In the genomic region with DNA sequence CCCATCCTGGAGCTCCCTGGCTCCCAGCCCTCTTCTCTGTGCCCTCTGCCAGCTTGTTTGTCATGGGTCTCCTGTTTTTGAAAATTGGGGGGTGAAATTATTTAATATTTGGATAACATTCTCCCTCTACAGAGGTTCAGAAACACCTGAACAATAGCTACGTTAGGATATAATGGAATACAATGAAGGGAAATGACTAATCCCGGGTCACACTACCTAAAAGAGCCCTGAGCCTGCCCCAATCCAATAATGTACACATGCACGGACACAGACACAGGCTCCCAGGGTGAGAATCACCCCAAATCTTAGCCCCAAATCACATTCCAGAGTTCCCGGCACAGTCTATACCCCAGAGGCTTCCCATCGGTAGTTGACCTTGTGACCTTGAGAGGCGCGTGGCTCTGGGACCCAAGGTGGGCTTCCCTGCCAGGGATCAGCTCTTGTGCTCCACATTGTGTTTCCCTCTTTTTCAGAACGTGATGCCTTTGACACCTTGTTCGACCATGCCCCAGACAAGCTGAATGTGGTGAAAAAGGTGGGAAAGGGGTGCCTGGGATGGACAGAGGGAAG, we compare ENCODE assay signal across 14 cellular contexts.
A peak's percentile ranks its signal among the peaks of the same experiment; 100 is the strongest.
DNase-seq lines count a peak whose midpoint lies in the region; ATAC-seq and TF ChIP-seq lines count a peak whose summit lies in the region.
"Had no signal": no experiment of that assay in that cellular context is flagged by ENCODE, and none has a peak within 500 bp of the region (broad histone marks: within the 10 kb centered on the region; RNA-seq: fewer than 3 reads in every experiment).

No MANE protein-coding gene starts in this region.

- H3K9me3 Mint-ChIP-seq in MCF 10A (ENCODE audit: unreplicated experiment), result no peaks in the 10 kb centered on the region
- H3K9me3 Mint-ChIP-seq: CD8-positive, alpha-beta T cell had no signal

- H3K4me2 ChIP-seq in trophoblast cell (ENCODE audit: low read length), result no peak overlapping the region
- H3K4me2 ChIP-seq: BLaER1 treated with 17β-estradiol and CSF1 and Interleukin-3, amounts not matched to agents 10 nM and 100 nM had no signal

- H4K12ac ChIP-seq in trophoblast cell (ENCODE audit: low read depth, low read length), result no peak overlapping the region

- H3K4me1 ChIP-seq in trophoblast cell (ENCODE audit: control insufficient read depth in 1 of 2, insufficient read depth in 2 of 2, low read length in 2 of 2) (peaks cover 23 to 35% of the 10 kb centered on the region in 2 experiments), heart right ventricle (peaks cover 0 to 28% (median 0%) of the 10 kb centered on the region in 9 donors)
- H3K4me1 ChIP-seq: BLaER1 treated with 17β-estradiol and CSF1 and Interleukin-3, amounts not matched to agents 10 nM and 100 nM; HAP-1 had no signal

- H3K79me1 ChIP-seq in trophoblast cell (ENCODE audit: low read length), result peaks cover 26% of the 10 kb centered on the region

- H3K4me1 Mint-ChIP-seq in MCF 10A (ENCODE audit: insufficient read depth, unreplicated experiment), result no peaks in the 10 kb centered on the region
- H3K4me1 Mint-ChIP-seq: B cell had no signal

- no peak overlapping the region for H3K14ac ChIP-seq in trophoblast cell (ENCODE audit: low read length)

- H2BK120ac ChIP-seq in trophoblast cell (ENCODE audit: insufficient read depth, low read length, poor library complexity), result peak overlapping the region; percentile 25

- ATAC-seq in GM21786 (IDR thresholded peaks at IDR 0.05; ENCODE audit: unreplicated experiment) (no peak), heart right ventricle (no peak)
- ATAC-seq: CD8-positive, alpha-beta T cell had no signal

- H3K79me2 ChIP-seq in trophoblast cell (ENCODE audit: control insufficient read depth, insufficient read depth, low read length, poor library complexity), result peaks cover 5% of the 10 kb centered on the region

- H3K27me3 ChIP-seq in trophoblast cell (ENCODE audit: insufficient read depth, low read length) (no peaks in the 10 kb centered on the region), heart right ventricle (no peaks in the 10 kb centered on the region)
- H3K27me3 ChIP-seq: BLaER1 treated with 17β-estradiol and CSF1 and Interleukin-3, amounts not matched to agents 10 nM and 100 nM had no signal

- no peak overlapping the region for H4K8ac ChIP-seq in trophoblast cell (ENCODE audit: low read depth, low read length)

- H2AFZ ChIP-seq in trophoblast cell (ENCODE audit: insufficient read depth, low read length, poor library complexity), result no peak overlapping the region

- no peak overlapping the region for H3K27ac Mint-ChIP-seq in MCF 10A (ENCODE audit: low read depth, unreplicated experiment)
- H3K27ac Mint-ChIP-seq: B cell; CD8-positive, alpha-beta T cell had no signal

- H3K36me3 ChIP-seq in trophoblast cell (ENCODE audit: control insufficient read depth in 1 of 2, insufficient read depth in 2 of 2, low read length in 2 of 2), result peaks cover 17 to 23% of the 10 kb centered on the region in 2 experiments
- peaks cover 0 to 83% (median 4%) of the 10 kb centered on the region in 9 donors for H3K36me3 ChIP-seq in heart right ventricle
- H3K36me3 ChIP-seq: BLaER1 treated with 17β-estradiol and CSF1 and Interleukin-3, amounts not matched to agents 10 nM and 100 nM; HAP-1 had no signal

- intact Hi-C loops in MCF 10A (cut with micrococcal nuclease), result no loop called here
- intact Hi-C loops in heart right ventricle (cut with DNase I), result loop anchor here in 2 of 10 donors (10.0 kb wide), 1 partner anchor 382 kb away; no protein-coding TSS in a partner anchor

- no peak for TF ChIP-seq CTCF in MCF 10A (IDR thresholded peaks at IDR 0.05; ENCODE audit: unreplicated experiment)
- no peak for TF ChIP-seq CTCF in heart right ventricle (IDR thresholded peaks at IDR 0.05)

- H2BK12ac ChIP-seq in trophoblast cell (ENCODE audit: low read length), result no peak overlapping the region

- no peak overlapping the region for H3K9ac ChIP-seq in trophoblast cell (ENCODE audit: low read length)
- H3K9ac ChIP-seq: BLaER1 treated with 17β-estradiol and CSF1 and Interleukin-3, amounts not matched to agents 10 nM and 100 nM had no signal

- peak overlapping the region; percentile 39 for H4K91ac ChIP-seq in trophoblast cell (ENCODE audit: low read depth, low read length)

- no peak overlapping the region for H3K4ac ChIP-seq in trophoblast cell (ENCODE audit: low read depth, low read length)

- H3K23ac ChIP-seq in trophoblast cell (ENCODE audit: low read length), result no peak overlapping the region

- peak overlapping the region; percentile 39 for H2AK5ac ChIP-seq in trophoblast cell (ENCODE audit: low read length)

- no peak overlapping the region for H3K4me3 Mint-ChIP-seq in MCF 10A (ENCODE audit: unreplicated experiment)
- H3K4me3 Mint-ChIP-seq: B cell; CD8-positive, alpha-beta T cell had no signal

- H3K4me3 ChIP-seq in trophoblast cell (ENCODE audit: low read depth, low read length) (no peak overlapping the region), heart right ventricle (no peak overlapping the region)
- H3K4me3 ChIP-seq: BLaER1 treated with 17β-estradiol and CSF1 and Interleukin-3, amounts not matched to agents 10 nM and 100 nM; HAP-1 had no signal

- peak overlapping the region; percentile 8 for H3K18ac ChIP-seq in trophoblast cell (ENCODE audit: low read length)

- H3K9me3 ChIP-seq in trophoblast cell (ENCODE audit: insufficient read depth, low read depth, low read length) (no peaks in the 10 kb centered on the region), heart right ventricle (no peaks in the 10 kb centered on the region)
- H3K9me3 ChIP-seq: HAP-1 had no signal

- no peak overlapping the region for H2BK5ac ChIP-seq in trophoblast cell (ENCODE audit: low read depth, low read length, poor library complexity)

- POLR2A ChIA-PET in MCF 10A (lab: Yijun Ruan, JAX), result no interaction called here

- H3K27ac ChIP-seq in trophoblast cell (ENCODE audit: low read depth, low read length), result no peak overlapping the region
- H3K27ac ChIP-seq in heart right ventricle, result no peak overlapping the region
- H3K27ac ChIP-seq: BLaER1 treated with 17β-estradiol and CSF1 and Interleukin-3, amounts not matched to agents 10 nM and 100 nM had no signal

- no peaks in the 10 kb centered on the region for H3K27me3 Mint-ChIP-seq in MCF 10A (ENCODE audit: insufficient read depth, unreplicated experiment)
- H3K27me3 Mint-ChIP-seq: B cell had no signal

- WGBS in trophoblast cell (ENCODE audit: extremely low coverage, insufficient coverage, insufficient read length), result no CpG with 5 or more reads among the region's 9 CpGs
- WGBS in heart right ventricle, 2 donors, result 78 to 82% methylated on average over 9 of the region's 9 CpGs

- CTCF ChIA-PET in MCF 10A (lab: Yijun Ruan, JAX), result no interaction called here

- DNase-seq in ecto neural progenitor cell (ENCODE audit: low spot score), result peak; percentile 25
- DNase-seq in lung microvascular endothelial cell (ENCODE audit: low read depth in 2 of 2), result peak; percentile 35 to 64
- DNase-seq in trophoblast cell, result no peak
- no peak for DNase-seq in MCF 10A (ENCODE audit: unreplicated experiment)
- DNase-seq in heart right ventricle, result no peak
- DNase-seq: Calu3; CD8-positive, alpha-beta T cell; DMS79 treated with DMSO at 0.1 percent for 48 hours; GF-D8; IMR-90 had no signal

- H3K36me3 Mint-ChIP-seq in MCF 10A (ENCODE audit: insufficient read depth, unreplicated experiment), result no peaks in the 10 kb centered on the region
- H3K36me3 Mint-ChIP-seq: CD8-positive, alpha-beta T cell had no signal

- BruUV-seq in MCF 10A (replicated peaks; lab: Mats Ljungman, UMichigan), result no TSS peak

Comparison
In these comparisons a context has a peak if more than half of its experiments do, and no peak if none do; other contexts are left out.
1. DNase-seq: peak in ecto neural progenitor cell (single experiment) and lung microvascular endothelial cell (2 of 2); none in trophoblast cell (0 of 2), MCF 10A (single experiment) and heart right ventricle (0 of 2).